Comparison of ENCODE assay signal across 1 cellular context in the genomic region with DNA sequence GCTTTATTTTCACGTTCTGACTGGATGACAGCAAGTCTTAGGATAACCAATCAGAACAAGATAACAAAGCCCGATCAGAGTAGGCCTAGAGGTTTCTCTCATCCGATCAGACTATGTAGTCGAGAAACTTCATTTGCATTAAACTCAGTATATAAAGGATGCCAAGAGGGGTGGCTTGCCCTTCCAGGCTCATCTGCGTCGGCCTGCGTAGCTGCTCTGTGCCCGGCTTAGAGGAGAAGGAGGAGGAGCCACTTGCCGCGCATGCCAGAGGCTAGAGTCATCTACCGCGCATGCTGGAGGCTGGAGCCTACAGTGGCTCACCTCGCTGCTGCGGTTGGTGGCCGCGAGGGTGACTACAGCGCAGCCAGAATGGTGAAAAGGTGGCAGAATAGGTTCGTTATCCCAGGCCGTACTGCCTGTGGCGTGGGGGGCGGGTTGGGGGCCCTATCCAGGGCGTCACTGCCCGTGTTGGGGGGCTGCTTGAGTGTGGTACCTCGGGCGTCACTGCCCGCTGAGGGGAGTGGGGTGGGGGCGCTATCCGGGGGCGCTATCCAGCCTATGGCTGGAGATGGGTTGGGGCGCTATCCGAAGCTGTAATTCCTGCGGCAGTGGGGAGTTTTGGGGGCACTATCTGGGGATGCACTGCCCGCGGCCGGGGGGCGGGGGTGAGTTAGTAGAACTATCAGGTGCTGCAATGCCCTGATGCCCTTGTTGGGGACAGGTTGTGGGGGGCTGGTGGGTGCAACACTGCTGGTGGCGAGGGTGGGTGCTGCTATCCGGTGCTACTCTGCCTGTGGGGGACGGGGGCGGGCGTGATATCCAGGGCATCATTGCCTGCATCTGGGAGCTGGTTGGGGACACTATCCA.
TF ChIP-seq lines count a peak whose summit lies in the region.

A gene (minus strand): TSS at position 218 of the 867 bp plus-strand sequence. CDS start 2,622 bp downstream, outside the sequence.

TF ChIP-seq in WTC11, 78 proteins besides CTCF, POLR2A, EP300 and RAD21 (continued from another document):
- TF ChIP-seq, protein P1, sequence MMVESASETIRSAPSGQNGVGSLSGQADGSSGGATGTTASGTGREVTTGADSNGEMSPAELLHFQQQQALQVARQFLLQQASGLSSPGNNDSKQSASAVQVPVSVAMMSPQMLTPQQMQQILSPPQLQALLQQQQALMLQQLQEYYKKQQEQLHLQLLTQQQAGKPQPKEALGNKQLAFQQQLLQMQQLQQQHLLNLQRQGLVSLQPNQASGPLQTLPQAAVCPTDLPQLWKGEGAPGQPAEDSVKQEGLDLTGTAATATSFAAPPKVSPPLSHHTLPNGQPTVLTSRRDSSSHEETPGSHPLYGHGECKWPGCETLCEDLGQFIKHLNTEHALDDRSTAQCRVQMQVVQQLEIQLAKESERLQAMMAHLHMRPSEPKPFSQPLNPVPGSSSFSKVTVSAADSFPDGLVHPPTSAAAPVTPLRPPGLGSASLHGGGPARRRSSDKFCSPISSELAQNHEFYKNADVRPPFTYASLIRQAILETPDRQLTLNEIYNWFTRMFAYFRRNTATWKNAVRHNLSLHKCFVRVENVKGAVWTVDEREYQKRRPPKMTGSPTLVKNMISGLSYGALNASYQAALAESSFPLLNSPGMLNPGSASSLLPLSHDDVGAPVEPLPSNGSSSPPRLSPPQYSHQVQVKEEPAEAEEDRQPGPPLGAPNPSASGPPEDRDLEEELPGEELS (CRISPR knock-in tag; IDR thresholded peaks at IDR 0.05), result peak; percentile 87
- TF ChIP-seq, protein P2, sequence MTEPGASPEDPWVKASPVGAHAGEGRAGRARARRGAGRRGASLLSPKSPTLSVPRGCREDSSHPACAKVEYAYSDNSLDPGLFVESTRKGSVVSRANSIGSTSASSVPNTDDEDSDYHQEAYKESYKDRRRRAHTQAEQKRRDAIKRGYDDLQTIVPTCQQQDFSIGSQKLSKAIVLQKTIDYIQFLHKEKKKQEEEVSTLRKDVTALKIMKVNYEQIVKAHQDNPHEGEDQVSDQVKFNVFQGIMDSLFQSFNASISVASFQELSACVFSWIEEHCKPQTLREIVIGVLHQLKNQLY (CRISPR knock-in tag; IDR thresholded peaks at IDR 0.05), result no peak
